9 cellular contexts compared by ENCODE assay signal in the genomic region with DNA sequence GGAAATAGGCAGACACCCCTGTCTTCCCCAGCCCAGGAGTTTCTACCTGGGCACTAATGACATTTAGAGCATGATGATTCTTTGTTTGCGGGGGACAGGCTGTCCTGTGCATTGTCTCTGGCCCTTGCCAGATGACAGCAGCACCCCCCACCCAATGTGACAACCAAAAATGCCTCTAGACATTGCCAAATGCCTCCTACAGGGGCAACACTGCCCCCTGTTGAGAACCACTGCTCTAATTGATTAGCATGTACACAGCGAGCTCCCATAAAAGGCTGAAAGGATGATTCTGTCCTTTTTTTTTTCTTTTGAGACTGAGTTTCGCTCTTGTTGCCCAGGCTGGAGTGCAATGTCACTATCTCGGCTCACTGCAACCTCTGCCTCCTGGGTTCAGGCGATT. TPM values are rescaled to one million over a fixed set of nuclear protein-coding genes. Genes with fewer than 3 reads are reported as not detected.
DNase-seq lines count a peak whose midpoint lies in the region; ATAC-seq, FAIRE-seq and TF ChIP-seq lines count a peak whose summit lies in the region.
"Had no signal": no experiment of that assay in that cellular context is flagged by ENCODE, and none has a peak within 500 bp of the region (broad histone marks: within the 10 kb centered on the region; RNA-seq: fewer than 3 reads in every experiment).

No MANE protein-coding gene starts in this region.

- FAIRE-seq in GM12891 (lab: Jason Lieb, UNC), result no peak

- peaks cover 28% of the 10 kb centered on the region for H3K4me1 Mint-ChIP-seq in WTC11

- peak; percentile 20 to 27 for DNase-seq in AML-193 (lab: John Stamatoyannopoulos, UW)
- no peak for DNase-seq in GM20000 (ENCODE audit: low spot score)
- peak; percentile 50 for DNase-seq in WTC11 (ENCODE audit: low spot score)
- peak in 1 of 2 donors; percentile 29 for DNase-seq in left colon
- no peak for DNase-seq in NCI-H2029 treated with DMSO at 0.1 percent for 48 hours (lab: John Stamatoyannopoulos, UW)
- DNase-seq in GM12891 (ENCODE audit: insufficient read length, low spot score), result no peak
- no peak for DNase-seq in NCI-H1436 (lab: John Stamatoyannopoulos, UW)

- no peak overlapping the region for H3K4me3 Mint-ChIP-seq in WTC11

- peaks cover 17% of the 10 kb centered on the region for H3K9me3 Mint-ChIP-seq in WTC11

- POLR2A ChIA-PET in WTC11 (lab: Charles Lee), result no interaction called here

- H3K36me3 Mint-ChIP-seq in WTC11, result peaks cover 12% of the 10 kb centered on the region

- TF ChIP-seq CTCF in GM20000 (IDR thresholded peaks at IDR 0.05; ENCODE audit: extremely low read depth, missing control alignments) (peak; percentile 3), WTC11 (IDR thresholded peaks at IDR 0.05) (0 out of 2 replicates have a peak, but pooled peaks have one; percentile 15)

- TF ChIP-seq POLR2A in GM12891 (IDR thresholded peaks at IDR 0.05; ENCODE audit: low read depth, low read length), result no peak

- CTCF ChIA-PET in WTC11 (lab: Charles Lee), result interaction anchor here (0.5 to 2.0 kb wide), 29 partner anchors 10 to 615 kb away, joined by 3 to 16 read pairs (median 3); a partner anchor contains a TSS

- H3K27ac Mint-ChIP-seq in WTC11, result no peak overlapping the region; the same call in 1 of the 2 replicates

- peaks cover 2% of the 10 kb centered on the region; the same call in 1 of the 2 replicates for H3K27me3 Mint-ChIP-seq in WTC11 (ENCODE audit: low read depth)

- peak; percentile 60 for ATAC-seq in WTC11
- peak; percentile 16 for ATAC-seq in left colon
- no peak for ATAC-seq in GM19023 (IDR thresholded peaks at IDR 0.05; ENCODE audit: unreplicated experiment)
- ATAC-seq: right cardiac atrium had no signal

- intact Hi-C loops in left colon (cut with DNase I, micrococcal nuclease), result loop anchor here (10.0 kb wide), 3 partner anchors 325 to 615 kb away; no protein-coding TSS in a partner anchor

TF ChIP-seq in WTC11, 78 proteins besides CTCF, POLR2A, EP300 and RAD21:
- TF ChIP-seq, protein P1, sequence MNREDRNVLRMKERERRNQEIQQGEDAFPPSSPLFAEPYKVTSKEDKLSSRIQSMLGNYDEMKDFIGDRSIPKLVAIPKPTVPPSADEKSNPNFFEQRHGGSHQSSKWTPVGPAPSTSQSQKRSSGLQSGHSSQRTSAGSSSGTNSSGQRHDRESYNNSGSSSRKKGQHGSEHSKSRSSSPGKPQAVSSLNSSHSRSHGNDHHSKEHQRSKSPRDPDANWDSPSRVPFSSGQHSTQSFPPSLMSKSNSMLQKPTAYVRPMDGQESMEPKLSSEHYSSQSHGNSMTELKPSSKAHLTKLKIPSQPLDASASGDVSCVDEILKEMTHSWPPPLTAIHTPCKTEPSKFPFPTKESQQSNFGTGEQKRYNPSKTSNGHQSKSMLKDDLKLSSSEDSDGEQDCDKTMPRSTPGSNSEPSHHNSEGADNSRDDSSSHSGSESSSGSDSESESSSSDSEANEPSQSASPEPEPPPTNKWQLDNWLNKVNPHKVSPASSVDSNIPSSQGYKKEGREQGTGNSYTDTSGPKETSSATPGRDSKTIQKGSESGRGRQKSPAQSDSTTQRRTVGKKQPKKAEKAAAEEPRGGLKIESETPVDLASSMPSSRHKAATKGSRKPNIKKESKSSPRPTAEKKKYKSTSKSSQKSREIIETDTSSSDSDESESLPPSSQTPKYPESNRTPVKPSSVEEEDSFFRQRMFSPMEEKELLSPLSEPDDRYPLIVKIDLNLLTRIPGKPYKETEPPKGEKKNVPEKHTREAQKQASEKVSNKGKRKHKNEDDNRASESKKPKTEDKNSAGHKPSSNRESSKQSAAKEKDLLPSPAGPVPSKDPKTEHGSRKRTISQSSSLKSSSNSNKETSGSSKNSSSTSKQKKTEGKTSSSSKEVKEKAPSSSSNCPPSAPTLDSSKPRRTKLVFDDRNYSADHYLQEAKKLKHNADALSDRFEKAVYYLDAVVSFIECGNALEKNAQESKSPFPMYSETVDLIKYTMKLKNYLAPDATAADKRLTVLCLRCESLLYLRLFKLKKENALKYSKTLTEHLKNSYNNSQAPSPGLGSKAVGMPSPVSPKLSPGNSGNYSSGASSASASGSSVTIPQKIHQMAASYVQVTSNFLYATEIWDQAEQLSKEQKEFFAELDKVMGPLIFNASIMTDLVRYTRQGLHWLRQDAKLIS (CRISPR knock-in tag; IDR thresholded peaks at IDR 0.05; ENCODE audit: borderline replicate concordance), result no peak
- peak; percentile 7; the same call in 1 of the 2 replicates for TF ChIP-seq ZNF423 (CRISPR knock-in tag; IDR thresholded peaks at IDR 0.05)
- TF ChIP-seq TCF7 (CRISPR knock-in tag; IDR thresholded peaks at IDR 0.05; ENCODE audit: low read depth), result no peak
- no peak for TF ChIP-seq NR2C2 (CRISPR knock-in tag; IDR thresholded peaks at IDR 0.05)

TF ChIP-seq in GM12891, 5 proteins besides CTCF, POLR2A, EP300 and RAD21:
- TF ChIP-seq TAF1 (IDR thresholded peaks at IDR 0.05; ENCODE audit: low read depth, low read length) (no peak), POLR2AphosphoS5 (IDR thresholded peaks at IDR 0.05; ENCODE audit: low read depth, low read length) (no peak), PAX5 (IDR thresholded peaks at IDR 0.05; ENCODE audit: insufficient read depth, low read length, severe bottlenecking) (no peak), POU2F2 (IDR thresholded peaks at IDR 0.05; ENCODE audit: low read depth, low read length) (no peak), SPI1 (IDR thresholded peaks at IDR 0.05; ENCODE audit: low read depth, low read length) (no peak)

RNA-seq across cellular contexts. Expression of a gene that starts 50.5 kb away (rescaled TPM):
- total RNA-seq in WTC11 (2021), result 2.2 to 3.0 TPM (median 2.5 TPM) in 3 replicates
- total RNA-seq in left colon, result 1 to 10 TPM; 1.9 to 2.6 TPM
- 1.3 TPM for polyA plus RNA-seq in GM12891 (2012; ENCODE audit: low read depth, missing spikeins)

Comparison
In these comparisons a context has a peak if more than half of its experiments do, and no peak if none do; other contexts are left out.
1. DNase-seq: peak in AML-193 (2 of 2) and WTC11 (single experiment); none in GM20000 (single experiment), NCI-H2029 treated with DMSO at 0.1 percent for 48 hours (single experiment), GM12891 (single experiment) and NCI-H1436 (single experiment).